In the genomic region with DNA sequence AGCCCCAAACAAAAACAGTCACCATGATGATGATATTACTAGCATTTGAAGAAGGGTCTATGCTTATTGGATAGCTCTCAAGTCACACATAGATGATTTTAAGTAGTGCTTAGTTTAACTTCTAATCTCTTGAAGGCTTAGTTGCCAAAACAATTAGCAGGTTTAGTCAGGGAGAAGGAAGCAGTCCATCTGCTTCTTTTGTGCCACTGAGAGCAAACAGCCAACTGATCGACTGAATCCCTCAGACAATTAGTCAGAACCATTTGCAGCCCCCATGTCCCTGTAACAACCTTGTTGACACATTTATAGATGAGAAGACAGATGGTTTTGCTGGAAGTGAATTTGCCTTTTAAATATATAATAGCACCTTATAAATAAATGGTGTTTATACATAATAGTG, we compare ENCODE assay signal across 17 cellular contexts.
"Had no signal": no experiment of that assay in that cellular context is flagged by ENCODE, and none has a peak within 500 bp of the region (broad histone marks: within the 10 kb centered on the region; RNA-seq: fewer than 3 reads in every experiment).

No MANE protein-coding gene starts in this region.

- H3K4me3 Mint-ChIP-seq: activated naive CD4-positive, alpha-beta T cell treated with anti-CD3 and anti-CD28 coated beads, Interleukin-2, amount 50 U/mL, for 24 hours; endodermal cell; mesothelial cell of epicardium; nephron progenitor cell had no signal

- ATAC-seq: psoas muscle; sciatic nerve; stimulated activated naive CD8-positive, alpha-beta T cell treated with anti-CD3 and anti-CD28 coated beads, Interleukin-15, Interleukin-2, amounts not matched to agents 100 U/mL and 50 U/mL, for 24 hours had no signal

- H3K4me2 ChIP-seq: hepatocyte had no signal

- H3K27me3 Mint-ChIP-seq: activated naive CD4-positive, alpha-beta T cell treated with anti-CD3 and anti-CD28 coated beads, Interleukin-2, amount 50 U/mL, for 24 hours had no signal

- H3K9me3 ChIP-seq: adrenal gland, psoas muscle, suprapubic skin had no signal

- H3K27me3 ChIP-seq: adrenal gland, dorsolateral prefrontal cortex, hepatocyte, suprapubic skin had no signal

- H3K9me3 Mint-ChIP-seq: activated naive CD4-positive, alpha-beta T cell treated with anti-CD3 and anti-CD28 coated beads, Interleukin-2, amount 50 U/mL, for 24 hours; endodermal cell; mesothelial cell of epicardium; nephron progenitor cell had no signal

- H3K79me2 ChIP-seq: hepatocyte had no signal

- H2AFZ ChIP-seq: hepatocyte had no signal

- H3K4me1 ChIP-seq: adrenal gland, psoas muscle, suprapubic skin had no signal

- H3K36me3 Mint-ChIP-seq: mesothelial cell of epicardium had no signal

- H3K27ac Mint-ChIP-seq: activated naive CD4-positive, alpha-beta T cell treated with anti-CD3 and anti-CD28 coated beads, Interleukin-2, amount 50 U/mL, for 24 hours; endodermal cell; mesothelial cell of epicardium; nephron progenitor cell had no signal

- H3K27ac ChIP-seq: adrenal gland, dorsolateral prefrontal cortex, hepatocyte, psoas muscle, suprapubic skin had no signal

- DNase-seq: activated CD4-positive, alpha-beta T cell treated with anti-CD3 and anti-CD28 coated beads, Interleukin-2, amount 50 U/mL, for 48 hours; activated CD4-positive, CD25-positive, alpha-beta regulatory T cell treated with anti-CD3 and anti-CD28 coated beads, Interleukin-2, amount 50 U/mL, for 72 hours; activated effector memory CD4-positive, alpha-beta T cell treated with Interleukin-2 at 50 U/mL for 16 hours; activated T-cell treated with anti-CD3 and anti-CD28 coated beads, Interleukin-2, amount 50 U/mL, for 1 hour; adrenal gland; dorsolateral prefrontal cortex; endodermal cell; islet precursor cell; nephron progenitor cell; psoas muscle; stimulated activated naive CD8-positive, alpha-beta T cell treated with anti-CD3 and anti-CD28 coated beads, Interleukin-15, Interleukin-2, amounts not matched to agents 100 U/mL and 50 U/mL, for 24 hours; trophoblast cell had no signal

- H3K4me1 Mint-ChIP-seq: activated naive CD4-positive, alpha-beta T cell treated with anti-CD3 and anti-CD28 coated beads, Interleukin-2, amount 50 U/mL, for 24 hours; mesothelial cell of epicardium had no signal
